ENCODE assay signal across 1 cellular context in genomic region chr5:154242964-154243376, GRCh38.
TF ChIP-seq lines count a peak whose summit lies in the region.

No MANE protein-coding gene starts in this region.

TF ChIP-seq in SK-N-SH treated with all-trans-retinoic acid at 6 μM for 48 hours, 23 proteins besides CTCF, POLR2A, EP300 and RAD21 (continued from another document):
- TF ChIP-seq, protein P1, sequence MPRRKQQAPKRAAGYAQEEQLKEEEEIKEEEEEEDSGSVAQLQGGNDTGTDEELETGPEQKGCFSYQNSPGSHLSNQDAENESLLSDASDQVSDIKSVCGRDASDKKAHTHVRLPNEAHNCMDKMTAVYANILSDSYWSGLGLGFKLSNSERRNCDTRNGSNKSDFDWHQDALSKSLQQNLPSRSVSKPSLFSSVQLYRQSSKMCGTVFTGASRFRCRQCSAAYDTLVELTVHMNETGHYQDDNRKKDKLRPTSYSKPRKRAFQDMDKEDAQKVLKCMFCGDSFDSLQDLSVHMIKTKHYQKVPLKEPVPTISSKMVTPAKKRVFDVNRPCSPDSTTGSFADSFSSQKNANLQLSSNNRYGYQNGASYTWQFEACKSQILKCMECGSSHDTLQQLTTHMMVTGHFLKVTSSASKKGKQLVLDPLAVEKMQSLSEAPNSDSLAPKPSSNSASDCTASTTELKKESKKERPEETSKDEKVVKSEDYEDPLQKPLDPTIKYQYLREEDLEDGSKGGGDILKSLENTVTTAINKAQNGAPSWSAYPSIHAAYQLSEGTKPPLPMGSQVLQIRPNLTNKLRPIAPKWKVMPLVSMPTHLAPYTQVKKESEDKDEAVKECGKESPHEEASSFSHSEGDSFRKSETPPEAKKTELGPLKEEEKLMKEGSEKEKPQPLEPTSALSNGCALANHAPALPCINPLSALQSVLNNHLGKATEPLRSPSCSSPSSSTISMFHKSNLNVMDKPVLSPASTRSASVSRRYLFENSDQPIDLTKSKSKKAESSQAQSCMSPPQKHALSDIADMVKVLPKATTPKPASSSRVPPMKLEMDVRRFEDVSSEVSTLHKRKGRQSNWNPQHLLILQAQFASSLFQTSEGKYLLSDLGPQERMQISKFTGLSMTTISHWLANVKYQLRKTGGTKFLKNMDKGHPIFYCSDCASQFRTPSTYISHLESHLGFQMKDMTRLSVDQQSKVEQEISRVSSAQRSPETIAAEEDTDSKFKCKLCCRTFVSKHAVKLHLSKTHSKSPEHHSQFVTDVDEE (CRISPR knock-in tag; IDR thresholded peaks at IDR 0.05): no peak
- TF ChIP-seq TCF4 (CRISPR knock-in tag; IDR thresholded peaks at IDR 0.05; ENCODE audit: borderline replicate concordance) (peak; percentile 58; the same call in 1 of the 2 replicates), ESRRG (CRISPR knock-in tag; IDR thresholded peaks at IDR 0.05) (no peak)
TF ChIP-seq in SK-N-SH treated with all-trans-retinoic acid at 6 μM for 48 hours: peak in this region for 2.
